ENCODE assay signal across 16 cellular contexts in genomic region chr4:48252313-48252712, GRCh38. TPM values are rescaled to one million over a fixed set of nuclear protein-coding genes. Genes with fewer than 3 reads are reported as not detected.
A peak's percentile ranks its signal among the peaks of the same experiment; 100 is the strongest.
DNase-seq lines count a peak whose midpoint lies in the region; ATAC-seq, FAIRE-seq and TF ChIP-seq lines count a peak whose summit lies in the region.
"Had no signal": no experiment of that assay in that cellular context is flagged by ENCODE, and none has a peak within 500 bp of the region (broad histone marks: within the 10 kb centered on the region; RNA-seq: fewer than 3 reads in every experiment).

No MANE protein-coding gene starts in this region.

- no peaks in the 10 kb centered on the region for H3K79me2 ChIP-seq in PC-3 (ENCODE audit: low read length)

- no peak overlapping the region for H2AFZ ChIP-seq in PC-3 (ENCODE audit: low read length)

- intact Hi-C loops in PC-3 (cut with micrococcal nuclease) = no loop called here

- DNase-seq in ELR (ENCODE audit: low read depth) (peak; percentile 24), PC-3 (peak; percentile 43), epithelial cell of esophagus (ENCODE audit: low read depth) (peak; percentile 72), iris pigment epithelial cell (ENCODE audit: low read depth) (peak; percentile 6), NCI-H2171 treated with DMSO at 0.1 percent for 48 hours (lab: John Stamatoyannopoulos, UW) (no peak), H54 (ENCODE audit: insufficient read length, low spot score) (no peak)
- DNase-seq: ACHN; C1 segment of cervical spinal cord; Calu3; CD4-positive, alpha-beta T cell; DMS 273 treated with DMSO at 0.1 percent for 48 hours had no signal

- no peak overlapping the region for H3K9ac ChIP-seq in PC-3 (ENCODE audit: low read length)

- H3K9me2 ChIP-seq in PC-3 (replicated peaks; ENCODE audit: low read length) = no peaks in the 10 kb centered on the region

- no peak overlapping the region for H3K27ac ChIP-seq in PC-3 (ENCODE audit: low read length)

- POLR2A ChIA-PET in PC-3 (lab: Charles Lee; ENCODE audit: unreplicated experiment) = no interaction called here

- H3K4me2 ChIP-seq in PC-3 (ENCODE audit: low read length) = no peak overlapping the region

- H3K36me3 ChIP-seq in PC-3 (ENCODE audit: low read depth, low read length) = no peaks in the 10 kb centered on the region

- CTCF ChIA-PET in PC-3 (lab: Charles Lee) = no interaction called here

- no peaks in the 10 kb centered on the region for H3K27me3 ChIP-seq in PC-3 (ENCODE audit: low read length)

- H3K9me3 ChIP-seq in PC-3 (ENCODE audit: low read length) = no peaks in the 10 kb centered on the region

- peak; percentile 15; the same call in 1 of the 2 replicates for ATAC-seq in PC-3
- no peak for ATAC-seq in GM19463 (IDR thresholded peaks at IDR 0.05; ENCODE audit: unreplicated experiment)
- no peak for ATAC-seq in GM18520 (IDR thresholded peaks at IDR 0.05; ENCODE audit: unreplicated experiment)
- ATAC-seq: HCT116 had no signal

- H4K20me1 ChIP-seq in PC-3 (ENCODE audit: low read length) = no peaks in the 10 kb centered on the region

- no peak for TF ChIP-seq CTCF in PC-3 (conservative IDR thresholded peaks at IDR 0.05; ENCODE audit: low read depth, low read length)
- TF ChIP-seq CTCF in epithelial cell of esophagus (IDR thresholded peaks at IDR 0.05; ENCODE audit: insufficient read depth, low read depth, low read length, missing control alignments) = no peak

- H3K4me1 ChIP-seq in PC-3 (ENCODE audit: insufficient read depth, low read length) = peaks cover 16% of the 10 kb centered on the region

- H3K4me3 ChIP-seq in PC-3 (ENCODE audit: low read length) (no peak overlapping the region), epithelial cell of esophagus (ENCODE audit: low read length) (no peak overlapping the region)

- no peak for FAIRE-seq in H54 (lab: Jason Lieb, UNC)

- no peak for TF ChIP-seq POLR2A in H54 (IDR thresholded peaks at IDR 0.05; ENCODE audit: low read depth, low read length)

- no peaks in the 10 kb centered on the region for H3F3A ChIP-seq in PC-3 (ENCODE audit: low read length, unreplicated experiment)

- BruUV-seq in PC-3 (replicated peaks; lab: Mats Ljungman, UMichigan) = no TSS peak

RNA-seq across cellular contexts. Expression of gene TEC, which starts 17.3 kb away (rescaled TPM):
- 3.9 and 10.4 TPM in 2 replicates for total RNA-seq in PC-3 (2014; rRNA removed)
- total RNA-seq: A172, G401 had no signal

Comparison
In these comparisons a context has a peak if more than half of its experiments do, and no peak if none do; other contexts are left out.
1. DNase-seq: peak in ELR (single experiment), PC-3 (single experiment), epithelial cell of esophagus (single experiment) and iris pigment epithelial cell (single experiment); none in NCI-H2171 treated with DMSO at 0.1 percent for 48 hours (single experiment) and H54 (single experiment).